In the genomic region with DNA sequence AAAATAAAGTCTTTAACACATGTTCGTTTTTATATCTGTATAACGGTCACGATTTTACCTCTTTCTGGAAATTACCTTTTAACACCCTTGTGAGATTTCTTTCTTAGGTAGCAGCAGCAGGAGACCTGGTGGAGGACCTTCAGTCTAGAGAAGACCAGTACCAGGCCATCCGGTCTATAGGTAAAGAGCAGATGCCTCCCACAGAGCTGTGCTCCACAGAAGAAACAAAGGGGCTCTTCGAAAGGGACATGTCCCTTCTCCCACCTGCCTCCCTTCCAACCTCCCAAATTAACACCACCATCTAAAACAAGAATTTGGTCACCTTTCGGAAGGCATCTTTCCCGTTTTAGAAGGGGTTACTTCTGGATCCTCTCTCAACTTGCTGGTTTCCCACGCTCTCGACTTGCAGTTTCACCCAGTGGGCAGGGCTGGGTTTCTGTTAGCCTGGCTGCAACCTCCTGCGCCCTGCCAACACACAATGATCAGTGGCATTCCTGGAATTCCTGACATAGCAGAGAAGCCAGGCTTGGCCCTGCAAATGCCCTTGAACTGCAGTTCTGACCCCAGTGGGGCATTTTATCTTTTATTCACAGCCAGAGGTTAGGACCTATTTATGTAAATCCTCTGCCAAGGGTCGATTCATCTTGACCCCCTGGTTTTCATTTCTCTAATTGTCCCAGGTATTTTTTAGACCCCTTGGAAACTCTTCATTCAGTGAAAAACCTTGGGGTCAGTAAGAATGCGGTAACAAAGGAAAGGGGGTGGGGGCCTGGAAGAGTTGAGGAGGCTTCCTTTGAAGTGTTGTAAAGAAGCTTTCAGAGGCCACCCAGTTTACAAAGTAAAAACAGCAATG, we compare ENCODE assay signal across 7 cellular contexts.
DNase-seq lines count a peak whose midpoint lies in the region; ATAC-seq, FAIRE-seq and TF ChIP-seq lines count a peak whose summit lies in the region.

No MANE protein-coding gene starts in this region.

- no peaks in the 10 kb centered on the region for H4K20me1 ChIP-seq in smooth muscle cell (ENCODE audit: low read depth)

- H3K27ac ChIP-seq in iPS-18a (ENCODE audit: low read length) = peak overlapping the region; percentile 32
- H3K27ac ChIP-seq in smooth muscle cell (ENCODE audit: low read depth) = peak overlapping the region; percentile 70

- H3K4me3 ChIP-seq in iPS-18a (ENCODE audit: low read length) = peak overlapping the region; percentile 25
- peak overlapping the region; percentile 8 for H3K4me3 ChIP-seq in smooth muscle cell

- no peaks in the 10 kb centered on the region for H3K36me3 ChIP-seq in iPS-18a (ENCODE audit: control insufficient read depth, low read depth, low read length)
- H3K36me3 ChIP-seq in smooth muscle cell (ENCODE audit: low read depth) = no peaks in the 10 kb centered on the region

- no peak for ATAC-seq in HG02623 (IDR thresholded peaks at IDR 0.05; ENCODE audit: unreplicated experiment)
- ATAC-seq in GM18502 (IDR thresholded peaks at IDR 0.05; ENCODE audit: poor library complexity, unreplicated experiment) = no peak

- no peaks in the 10 kb centered on the region for H3F3A ChIP-seq in smooth muscle cell (ENCODE audit: low read depth)

- peaks cover 8% of the 10 kb centered on the region for H3K9me3 ChIP-seq in iPS-18a (ENCODE audit: control insufficient read depth, low read depth, low read length)
- H3K9me3 ChIP-seq in smooth muscle cell (replicated peaks; ENCODE audit: low read depth) = no peaks in the 10 kb centered on the region

- no peaks in the 10 kb centered on the region for H3K79me2 ChIP-seq in smooth muscle cell (ENCODE audit: low read depth)

- peak; percentile 20 for DNase-seq in HTR-8/SVneo (ENCODE audit: insufficient read length, low spot score)
- DNase-seq in astrocyte of the hippocampus (ENCODE audit: low read depth, low spot score) = peak; percentile 85
- DNase-seq in smooth muscle cell (lab: John Stamatoyannopoulos, UW; ENCODE audit: unreplicated experiment) = no peak
- no peak for DNase-seq in dedifferentiated amniotic fluid mesenchymal stem cell (ENCODE audit: extremely low spot score)

- H2AFZ ChIP-seq in smooth muscle cell (ENCODE audit: low read depth) = no peak overlapping the region

- no peak for TF ChIP-seq CTCF in smooth muscle cell (IDR thresholded peaks at IDR 0.05; ENCODE audit: borderline replicate concordance, insufficient read depth, poor library complexity, severe bottlenecking)

- H3K9ac ChIP-seq in iPS-18a (ENCODE audit: low read length) = no peak overlapping the region
- no peak overlapping the region for H3K9ac ChIP-seq in smooth muscle cell (ENCODE audit: low read depth)

- H3K4me1 ChIP-seq in iPS-18a (ENCODE audit: control insufficient read depth, low read depth, low read length) (peaks cover 22% of the 10 kb centered on the region), smooth muscle cell (ENCODE audit: low read depth) (peaks cover 11% of the 10 kb centered on the region)

- peak overlapping the region; percentile 34 for H3K4me2 ChIP-seq in smooth muscle cell

- H3K27me3 ChIP-seq in iPS-18a (ENCODE audit: control insufficient read depth, insufficient read depth, low read length) = no peaks in the 10 kb centered on the region
- H3K27me3 ChIP-seq in smooth muscle cell (ENCODE audit: low read depth) = no peaks in the 10 kb centered on the region

- 39% methylated on average over 12 of the region's 12 CpGs for WGBS in smooth muscle cell (ENCODE audit: low lambda C conversion rate)

- no peak for FAIRE-seq in HTR-8/SVneo (lab: Jason Lieb, UNC)

Comparison
In these comparisons a context has a peak if more than half of its experiments do, and no peak if none do; other contexts are left out.
1. DNase-seq: peak in HTR-8/SVneo (single experiment) and astrocyte of the hippocampus (single experiment); none in smooth muscle cell (single experiment) and dedifferentiated amniotic fluid mesenchymal stem cell (single experiment).